ENCODE assay signal across 23 cellular contexts in the genomic region with DNA sequence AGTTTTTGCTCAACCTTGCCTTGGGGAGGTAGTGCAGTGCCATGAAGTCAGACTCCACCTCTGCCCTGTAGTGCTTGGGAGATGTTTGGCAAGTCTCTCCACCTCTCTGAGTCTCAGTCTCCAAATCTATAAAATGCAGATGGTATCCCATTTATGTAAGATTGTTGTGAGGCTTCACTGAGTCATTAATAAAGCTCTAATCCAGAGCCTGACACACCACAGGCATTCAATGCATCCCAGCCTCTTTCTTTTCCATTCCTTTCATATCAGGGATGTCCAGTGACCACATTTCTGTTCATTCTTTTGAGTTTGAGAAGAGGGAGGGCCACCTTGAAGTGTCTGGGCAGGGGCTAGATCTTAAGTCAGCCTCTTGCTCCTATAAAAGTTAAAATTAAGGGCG. TPM values are rescaled to one million over a fixed set of nuclear protein-coding genes. Genes with fewer than 3 reads are reported as not detected.
DNase-seq lines count a peak whose midpoint lies in the region; TF ChIP-seq lines count a peak whose summit lies in the region.
"Had no signal": no experiment of that assay in that cellular context is flagged by ENCODE, and none has a peak within 500 bp of the region (broad histone marks: within the 10 kb centered on the region; RNA-seq: fewer than 3 reads in every experiment).

No MANE protein-coding gene starts in this region.

- TF ChIP-seq CTCF in AG09309 (IDR thresholded peaks at IDR 0.05; ENCODE audit: control insufficient read depth, insufficient read depth, low read depth, low read length, missing control alignments), result no peak
- no peak for TF ChIP-seq CTCF in brain microvascular endothelial cell (IDR thresholded peaks at IDR 0.05; ENCODE audit: low read depth, low read length, missing control alignments)

- H3K36me3 ChIP-seq in brain microvascular endothelial cell (replicated peaks), result no peaks in the 10 kb centered on the region
- H3K36me3 ChIP-seq in SJCRH30, result no peaks in the 10 kb centered on the region
- H3K36me3 ChIP-seq in effector memory CD4-positive, alpha-beta T cell (ENCODE audit: control insufficient read depth, insufficient read depth, low read length), result no peaks in the 10 kb centered on the region
- H3K36me3 ChIP-seq: heart right ventricle, WERI-Rb-1 had no signal

- in situ Hi-C loops in brain microvascular endothelial cell (cut with HindIII; ENCODE audit: low pct_ligation_motif_present, low sequenced_read_pairs), result no loop called here

- peak; percentile 35 for DNase-seq in AG09309 (ENCODE audit: low read depth)
- DNase-seq in HS-27A (ENCODE audit: low read depth), result peak; percentile 31
- DNase-seq in brain microvascular endothelial cell, result peak; percentile 66
- DNase-seq in myocyte (ENCODE audit: low read depth), result peak; percentile 13
- DNase-seq in HK-2 (ENCODE audit: unreplicated experiment), result no peak
- no peak for DNase-seq in SJCRH30
- no peak for DNase-seq in effector memory CD4-positive, alpha-beta T cell
- DNase-seq in stimulated activated CD4-positive, alpha-beta T cell treated with anti-CD3 and anti-CD28 coated beads, Interleukin-12 subunit alpha, Interleukin-12 subunit beta, amount 100 ng/mL, for 4 hours, result no peak
- DNase-seq: activated CD4-positive, alpha-beta T cell treated with anti-CD3 and anti-CD28 coated beads, Interleukin-2, amount 10 ng/mL, durations not matched to agents 7 days and 5 days; activated naive CD4-positive, alpha-beta T cell treated with anti-CD3 and anti-CD28 coated beads, Interleukin-2, amount 50 U/mL, for 16 hours; anterior cingulate cortex; C1 segment of cervical spinal cord; cerebellar nuclear complex; DND-41; heart right ventricle; naive thymus-derived CD4-positive, alpha-beta T cell; NCI-H1092 treated with DMSO at 0.1 percent for 48 hours; NCI-H1930; stimulated activated CD4-positive, alpha-beta T cell treated with anti-CD3 and anti-CD28 coated beads, Interleukin-2, amount 100 ng/mL, for 24 hours; T-helper 9 cell; WERI-Rb-1 had no signal

- peaks cover 6% of the 10 kb centered on the region; the same call in 1 of the 2 replicates for H3K4me1 ChIP-seq in SJCRH30
- no peaks in the 10 kb centered on the region for H3K4me1 ChIP-seq in effector memory CD4-positive, alpha-beta T cell (ENCODE audit: control insufficient read depth, insufficient read depth, low read length, poor library complexity, severe bottlenecking)
- H3K4me1 ChIP-seq: foreskin keratinocyte, heart right ventricle had no signal

- no peak overlapping the region for H3K27ac ChIP-seq in brain microvascular endothelial cell
- H3K27ac ChIP-seq in SJCRH30, result no peak overlapping the region
- H3K27ac ChIP-seq in effector memory CD4-positive, alpha-beta T cell (ENCODE audit: insufficient read depth, low read length, poor library complexity, severe bottlenecking), result no peak overlapping the region
- H3K27ac ChIP-seq: foreskin keratinocyte, heart right ventricle, RWPE1, WERI-Rb-1 had no signal

- H3K9me3 ChIP-seq in SJCRH30 (replicated peaks), result no peaks in the 10 kb centered on the region
- no peaks in the 10 kb centered on the region for H3K9me3 ChIP-seq in effector memory CD4-positive, alpha-beta T cell (ENCODE audit: control insufficient read depth, low read length)
- H3K9me3 ChIP-seq: heart right ventricle had no signal

- H3K4me3 ChIP-seq in AG09309 (ENCODE audit: control insufficient read depth, low read depth, low read length) (no peak overlapping the region), brain microvascular endothelial cell (ENCODE audit: low read depth, low read length) (no peak overlapping the region), SJCRH30 (no peak overlapping the region)
- no peak overlapping the region for H3K4me3 ChIP-seq in effector memory CD4-positive, alpha-beta T cell (ENCODE audit: insufficient read depth, low read depth, low read length, poor library complexity, severe bottlenecking)
- H3K4me3 ChIP-seq: heart right ventricle had no signal

- H3K27me3 ChIP-seq in brain microvascular endothelial cell (replicated peaks) (no peaks in the 10 kb centered on the region), SJCRH30 (no peaks in the 10 kb centered on the region)
- H3K27me3 ChIP-seq in effector memory CD4-positive, alpha-beta T cell (replicated peaks; ENCODE audit: control insufficient read depth, insufficient read depth, low read length, poor library complexity, severe bottlenecking), result no peaks in the 10 kb centered on the region
- H3K27me3 ChIP-seq: foreskin keratinocyte had no signal

RNA-seq across cellular contexts. Expression of gene LMO4, which starts 37.6 kb away (rescaled TPM):
- 24.4 and 28.0 TPM in 2 replicates for total RNA-seq in myocyte
- polyA plus RNA-seq in myocyte (2012), result 30.9 TPM
- total RNA-seq in SJCRH30 (2014; rRNA removed; shearing (Covaris generic)), result 82.0 and 88.3 TPM in 2 replicates

Comparison
In these comparisons a context has a peak if more than half of its experiments do, and no peak if none do; other contexts are left out.
1. DNase-seq: peak in AG09309 (single experiment), HS-27A (single experiment), brain microvascular endothelial cell (single experiment) and myocyte (single experiment); none in HK-2 (single experiment), SJCRH30 (0 of 2), effector memory CD4-positive, alpha-beta T cell (0 of 3) and stimulated activated CD4-positive, alpha-beta T cell treated with anti-CD3 and anti-CD28 coated beads, Interleukin-12 subunit alpha, Interleukin-12 subunit beta, amount 100 ng/mL, for 4 hours (single experiment).